In the genomic region with DNA sequence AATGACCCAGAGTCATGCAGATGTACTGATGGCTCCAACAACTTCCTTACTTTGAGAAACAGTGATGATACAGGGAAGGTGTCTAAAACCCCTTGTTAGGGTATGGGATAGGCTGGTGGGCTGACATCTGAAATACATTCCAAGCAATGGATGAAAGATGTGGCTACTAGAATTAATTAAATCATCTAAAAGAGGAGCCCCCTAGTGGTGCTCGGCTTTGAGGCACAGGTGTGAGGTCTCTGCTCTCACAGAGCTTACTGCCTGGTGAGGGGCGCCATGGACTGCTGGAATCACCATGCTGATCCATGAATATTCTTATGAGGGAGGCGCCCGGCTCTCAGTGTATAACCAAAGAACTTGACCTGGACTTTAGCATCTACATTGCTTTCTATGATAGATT, we compare ENCODE assay signal across 10 cellular contexts. TPM values are rescaled to one million over a fixed set of nuclear protein-coding genes. Genes with fewer than 3 reads are reported as not detected.
A peak's percentile ranks its signal among the peaks of the same experiment; 100 is the strongest.
DNase-seq lines count a peak whose midpoint lies in the region; ATAC-seq and TF ChIP-seq lines count a peak whose summit lies in the region.
"Had no signal": no experiment of that assay in that cellular context is flagged by ENCODE, and none has a peak within 500 bp of the region (broad histone marks: within the 10 kb centered on the region; RNA-seq: fewer than 3 reads in every experiment).

No MANE protein-coding gene starts in this region.

- no peaks in the 10 kb centered on the region for H3K4me1 Mint-ChIP-seq in natural killer cell treated with Interleukin-12 subunit alpha and Interleukin-12 subunit beta and Interleukin-15 and Interleukin-18, amount 100 ng/mL, for 72 hours (ENCODE audit: low read depth in 2 of 2)
- H3K4me1 Mint-ChIP-seq in natural killer cell: no peaks in the 10 kb centered on the region
- H3K4me1 Mint-ChIP-seq: activated naive CD8-positive, alpha-beta T cell treated with anti-CD3 and anti-CD28 coated beads, Interleukin-2, amount 10 ng/mL, durations not matched to agents 7 days and 5 days; stimulated activated effector memory CD8-positive, alpha-beta T cell treated with anti-CD3 and anti-CD28 coated beads, Interleukin-12 subunit alpha, Interleukin-12 subunit beta, amount 100 ng/mL, for 72 hours had no signal

- H3K27me3 Mint-ChIP-seq in natural killer cell treated with Interleukin-12 subunit alpha and Interleukin-12 subunit beta and Interleukin-15 and Interleukin-18, amount 100 ng/mL, for 72 hours: peaks cover 0 to 8% of the 10 kb centered on the region in 2 donors
- H3K27me3 Mint-ChIP-seq in natural killer cell (ENCODE audit: low read depth in 2 of 2): peaks cover 0 to 6% of the 10 kb centered on the region in 2 donors

- POLR2A ChIA-PET in RWPE1 (lab: Yijun Ruan, JAX; ENCODE audit: low non-redundant PET): interaction anchor here (0.6 kb wide), 1 partner anchor 18 kb away, joined by 3 read pairs; no protein-coding TSS in a partner anchor

- ATAC-seq in natural killer cell treated with Interleukin-12 subunit alpha and Interleukin-12 subunit beta and Interleukin-15 and Interleukin-18, amount 100 ng/mL, for 72 hours: peak in 1 of 2 donors; percentile 31
- ATAC-seq in natural killer cell: no peak
- no peak for ATAC-seq in GM18517 (IDR thresholded peaks at IDR 0.05; ENCODE audit: unreplicated experiment)
- ATAC-seq: stimulated activated effector memory CD8-positive, alpha-beta T cell treated with anti-CD3 and anti-CD28 coated beads, Interleukin-12 subunit alpha, Interleukin-12 subunit beta, amount 100 ng/mL, for 72 hours had no signal

- H3K27ac Mint-ChIP-seq in natural killer cell treated with Interleukin-12 subunit alpha and Interleukin-12 subunit beta and Interleukin-15 and Interleukin-18, amount 100 ng/mL, for 72 hours: no peak overlapping the region
- H3K27ac Mint-ChIP-seq in natural killer cell: no peak overlapping the region
- H3K27ac Mint-ChIP-seq: activated naive CD8-positive, alpha-beta T cell treated with anti-CD3 and anti-CD28 coated beads, Interleukin-2, amount 10 ng/mL, durations not matched to agents 7 days and 5 days; stimulated activated effector memory CD8-positive, alpha-beta T cell treated with anti-CD3 and anti-CD28 coated beads, Interleukin-12 subunit alpha, Interleukin-12 subunit beta, amount 100 ng/mL, for 72 hours had no signal

- no peak overlapping the region for H3K27ac ChIP-seq in RWPE1

- no peaks in the 10 kb centered on the region for H3K9me3 Mint-ChIP-seq in natural killer cell treated with Interleukin-12 subunit alpha and Interleukin-12 subunit beta and Interleukin-15 and Interleukin-18, amount 100 ng/mL, for 72 hours
- H3K9me3 Mint-ChIP-seq in natural killer cell: no peaks in the 10 kb centered on the region
- H3K9me3 Mint-ChIP-seq: activated naive CD8-positive, alpha-beta T cell treated with anti-CD3 and anti-CD28 coated beads, Interleukin-2, amount 10 ng/mL, durations not matched to agents 7 days and 5 days; stimulated activated effector memory CD8-positive, alpha-beta T cell treated with anti-CD3 and anti-CD28 coated beads, Interleukin-12 subunit alpha, Interleukin-12 subunit beta, amount 100 ng/mL, for 72 hours had no signal

- intact Hi-C loops in natural killer cell (cut with micrococcal nuclease): no loop called here

- H3K4me3 ChIP-seq in fibroblast of pulmonary artery (replicated peaks; ENCODE audit: low read depth, low read length): no peak overlapping the region

- no peaks in the 10 kb centered on the region for H3K36me3 Mint-ChIP-seq in natural killer cell treated with Interleukin-12 subunit alpha and Interleukin-12 subunit beta and Interleukin-15 and Interleukin-18, amount 100 ng/mL, for 72 hours
- H3K36me3 Mint-ChIP-seq in natural killer cell: no peaks in the 10 kb centered on the region
- H3K36me3 Mint-ChIP-seq: activated naive CD8-positive, alpha-beta T cell treated with anti-CD3 and anti-CD28 coated beads, Interleukin-2, amount 10 ng/mL, durations not matched to agents 7 days and 5 days; stimulated activated effector memory CD8-positive, alpha-beta T cell treated with anti-CD3 and anti-CD28 coated beads, Interleukin-12 subunit alpha, Interleukin-12 subunit beta, amount 100 ng/mL, for 72 hours had no signal

- TF ChIP-seq CTCF in natural killer cell (IDR thresholded peaks at IDR 0.05) (no peak), RWPE1 (conservative IDR thresholded peaks at IDR 0.05; ENCODE audit: low read depth) (no peak; the same call in 1 of the 2 replicates), fibroblast of pulmonary artery (IDR thresholded peaks at IDR 0.05; ENCODE audit: low read length, missing control alignments) (peak; percentile 50)

- H3K4me3 Mint-ChIP-seq in natural killer cell treated with Interleukin-12 subunit alpha and Interleukin-12 subunit beta and Interleukin-15 and Interleukin-18, amount 100 ng/mL, for 72 hours: no peak overlapping the region
- no peak overlapping the region for H3K4me3 Mint-ChIP-seq in natural killer cell
- H3K4me3 Mint-ChIP-seq: activated naive CD8-positive, alpha-beta T cell treated with anti-CD3 and anti-CD28 coated beads, Interleukin-2, amount 10 ng/mL, durations not matched to agents 7 days and 5 days; stimulated activated effector memory CD8-positive, alpha-beta T cell treated with anti-CD3 and anti-CD28 coated beads, Interleukin-12 subunit alpha, Interleukin-12 subunit beta, amount 100 ng/mL, for 72 hours had no signal

- DNase-seq in natural killer cell treated with Interleukin-12 subunit alpha and Interleukin-12 subunit beta and Interleukin-15 and Interleukin-18, amount 100 ng/mL, for 72 hours (ENCODE audit: low spot score): peak; percentile 58
- DNase-seq in natural killer cell (no peak), RWPE1 (ENCODE audit: low spot score) (peak; percentile 10), fibroblast of pulmonary artery (ENCODE audit: low read depth) (peak; percentile 21), DMS114 treated with DMSO at 0.1 percent for 48 hours (lab: John Stamatoyannopoulos, UW; ENCODE audit: unreplicated experiment) (no peak), T-helper 9 cell (no peak)
- DNase-seq in central memory CD4-positive, alpha-beta T cell: no peak
- DNase-seq: activated naive CD8-positive, alpha-beta T cell treated with anti-CD3 and anti-CD28 coated beads, Interleukin-2, amount 10 ng/mL, durations not matched to agents 7 days and 5 days had no signal

- CTCF ChIA-PET in RWPE1 (lab: Yijun Ruan, JAX): interaction anchor here (0.6 to 2.4 kb wide), 9 partner anchors 13 to 368 kb away, joined by 3 to 13 read pairs (median 4); no protein-coding TSS in a partner anchor

RNA-seq across cellular contexts. Expression of a gene that starts 48.5 kb away (rescaled TPM):
- total RNA-seq in natural killer cell treated with Interleukin-12 subunit alpha and Interleukin-12 subunit beta and Interleukin-15 and Interleukin-18, amount 100 ng/mL, for 72 hours: under 1 TPM in 1 of 2 donors, not detected in 1; 0.19 TPM
- total RNA-seq in natural killer cell: under 1 TPM in 2 of 3 donors, not detected in 1; 0.07 to 0.12 TPM
- total RNA-seq: activated naive CD8-positive, alpha-beta T cell treated with anti-CD3 and anti-CD28 coated beads, Interleukin-2, amount 10 ng/mL, durations not matched to agents 7 days and 5 days had no signal

Comparison
In these comparisons a context has a peak if more than half of its experiments do, and no peak if none do; other contexts are left out.
1. DNase-seq: peak in natural killer cell treated with Interleukin-12 subunit alpha and Interleukin-12 subunit beta and Interleukin-15 and Interleukin-18, amount 100 ng/mL, for 72 hours (single experiment), RWPE1 (single experiment) and fibroblast of pulmonary artery (single experiment); none in natural killer cell (single experiment), central memory CD4-positive, alpha-beta T cell (single experiment), DMS114 treated with DMSO at 0.1 percent for 48 hours (single experiment) and T-helper 9 cell (single experiment).